11 cellular contexts compared by ENCODE assay signal in the genomic region with DNA sequence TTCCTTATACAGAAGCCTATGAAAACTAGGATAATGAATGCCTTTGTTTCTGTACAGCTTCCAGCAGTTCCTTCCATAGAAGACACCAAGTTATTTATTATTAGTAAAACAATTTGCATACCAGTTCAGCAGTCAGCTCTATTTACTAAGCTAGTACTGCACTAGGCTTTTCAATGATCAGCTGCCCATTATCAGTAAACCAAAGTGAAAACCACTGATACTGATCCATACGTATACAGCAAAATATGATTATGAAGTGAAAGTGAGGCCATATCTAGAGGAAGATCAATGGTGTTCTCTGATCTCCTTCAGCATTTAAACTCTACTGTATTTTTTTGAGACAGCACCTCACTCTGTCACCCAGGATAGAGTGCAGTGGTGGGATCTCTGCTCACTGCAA. TPM values are rescaled to one million over a fixed set of nuclear protein-coding genes. Genes with fewer than 3 reads are reported as not detected.
DNase-seq lines count a peak whose midpoint lies in the region; ATAC-seq and TF ChIP-seq lines count a peak whose summit lies in the region.
"Had no signal": no experiment of that assay in that cellular context is flagged by ENCODE, and none has a peak within 500 bp of the region (broad histone marks: within the 10 kb centered on the region; RNA-seq: fewer than 3 reads in every experiment).

No MANE protein-coding gene starts in this region.

- no peak overlapping the region for H2BK5ac ChIP-seq in mesenchymal stem cell (ENCODE audit: low read depth, low read length, poor library complexity, severe bottlenecking)

- CTCF ChIA-PET in A673 (lab: Charles Lee) = no interaction called here

- H2AK5ac ChIP-seq in mesenchymal stem cell (ENCODE audit: low read length, severe bottlenecking) = no peak overlapping the region

- H2BK120ac ChIP-seq in mesenchymal stem cell (ENCODE audit: low read depth, low read length) = no peak overlapping the region

- H3K27ac Mint-ChIP-seq in IgD-negative memory B cell = peak overlapping the region in 2 of 3 donors; percentile 4 to 17

- peak overlapping the region; percentile 98 for H3K9ac ChIP-seq in mesenchymal stem cell (ENCODE audit: low read length)
- no peak overlapping the region for H3K9ac ChIP-seq in colonic mucosa (ENCODE audit: low read depth in 2 of 2, low read length in 2 of 2)
- H3K9ac ChIP-seq: parathyroid adenoma had no signal

- peaks cover 67% of the 10 kb centered on the region for H3K36me3 ChIP-seq in A673 (ENCODE audit: insufficient read depth, low read length, poor library complexity, severe bottlenecking)
- peaks cover 59% of the 10 kb centered on the region for H3K36me3 ChIP-seq in brain microvascular endothelial cell (replicated peaks)
- H3K36me3 ChIP-seq in mesenchymal stem cell (ENCODE audit: control insufficient read depth in 1 of 2, insufficient read depth in 2 of 2, low read depth in 1 of 2, low read length in 2 of 2) = peaks cover 16 to 63% of the 10 kb centered on the region in 2 experiments
- H3K36me3 ChIP-seq in colonic mucosa = peaks cover 29% of the 10 kb centered on the region

- no peak overlapping the region for H3K23ac ChIP-seq in mesenchymal stem cell (ENCODE audit: low read length in 2 of 2)

- intact Hi-C loops in A673 (cut with micrococcal nuclease; ENCODE audit: unreplicated experiment) = no loop called here
- intact Hi-C loops in colonic mucosa (cut with DNase I) = no loop called here

- peaks cover 1% of the 10 kb centered on the region for H3K36me3 Mint-ChIP-seq in IgD-negative memory B cell

- H2BK12ac ChIP-seq in mesenchymal stem cell (ENCODE audit: low read length in 2 of 2) = no peak overlapping the region

- H3K4me1 Mint-ChIP-seq in IgD-negative memory B cell = peaks cover 56 to 61% (median 61%) of the 10 kb centered on the region in 3 donors

- H4K91ac ChIP-seq in mesenchymal stem cell (ENCODE audit: low read length) = no peak overlapping the region

- H3K4me3 Mint-ChIP-seq in IgD-negative memory B cell = peak overlapping the region in 1 of 4 donors; percentile 84

- BruUV-seq in A673 (replicated peaks; lab: Mats Ljungman, UMichigan) = no TSS peak

- no peak overlapping the region for H3K4me2 ChIP-seq in mesenchymal stem cell (ENCODE audit: low read length, poor library complexity, severe bottlenecking)

- peak overlapping the region; percentile 99 for H3K4me3 ChIP-seq in A673 (ENCODE audit: low read depth, low read length, poor library complexity, severe bottlenecking)
- H3K4me3 ChIP-seq in brain microvascular endothelial cell (ENCODE audit: low read depth, low read length) = peak overlapping the region; percentile 83
- H3K4me3 ChIP-seq in mesenchymal stem cell (ENCODE audit: insufficient read depth in 1 of 2, low read depth in 1 of 2, low read length in 2 of 2) = peak overlapping the region in 1 of 2 experiments; percentile 89
- no peak overlapping the region for H3K4me3 ChIP-seq in colonic mucosa
- H3K4me3 ChIP-seq: SJSA1 had no signal

- no peak for ATAC-seq in GM21526 (IDR thresholded peaks at IDR 0.05; ENCODE audit: low FRiP score, unreplicated experiment)
- ATAC-seq in HG03457 (IDR thresholded peaks at IDR 0.05; ENCODE audit: unreplicated experiment) = no peak

- no peak overlapping the region for H3K4ac ChIP-seq in mesenchymal stem cell (ENCODE audit: low read depth in 1 of 2, low read length in 2 of 2)

- H3K9me3 Mint-ChIP-seq in IgD-negative memory B cell = no peaks in the 10 kb centered on the region

- H3K14ac ChIP-seq in mesenchymal stem cell (ENCODE audit: low read length in 2 of 2) = no peak overlapping the region

- H3K4me1 ChIP-seq in A673 (ENCODE audit: insufficient read depth, low read length, poor library complexity, severe bottlenecking) (peaks cover 67% of the 10 kb centered on the region), mesenchymal stem cell (ENCODE audit: control insufficient read depth, insufficient read depth, low read depth, low read length) (peaks cover 9% of the 10 kb centered on the region), colonic mucosa (peaks cover 24% of the 10 kb centered on the region)

- DNase-seq in A673 (ENCODE audit: low spot score) (no peak), brain microvascular endothelial cell (no peak), mesenchymal stem cell (no peak), NCI-H2107 treated with DMSO at 0.1 percent for 48 hours (lab: John Stamatoyannopoulos, UW; ENCODE audit: unreplicated experiment) (no peak), colonic mucosa (no peak)
- DNase-seq: NCI-H510A treated with DMSO at 0.1 percent for 48 hours had no signal

- no peak overlapping the region for H2AFZ ChIP-seq in mesenchymal stem cell (ENCODE audit: low read depth, low read length)
- H2AFZ ChIP-seq: parathyroid adenoma had no signal

- H2BK15ac ChIP-seq in mesenchymal stem cell (ENCODE audit: low read depth, poor library complexity, severe bottlenecking) = no peak overlapping the region

- H4K8ac ChIP-seq in mesenchymal stem cell (ENCODE audit: low read length) = no peak overlapping the region

- peaks cover 6% of the 10 kb centered on the region for H3K79me1 ChIP-seq in mesenchymal stem cell (replicated peaks; ENCODE audit: low read length, poor library complexity, severe bottlenecking)

- no CpG with 5 or more reads among the region's 1 CpG for WGBS in mesenchymal stem cell

- H3K9me3 ChIP-seq in A673 (ENCODE audit: low read depth, low read length, poor library complexity, severe bottlenecking) (no peaks in the 10 kb centered on the region), mesenchymal stem cell (ENCODE audit: control insufficient read depth, low read length) (no peaks in the 10 kb centered on the region), colonic mucosa (no peaks in the 10 kb centered on the region)
- H3K9me3 ChIP-seq: SJSA1 had no signal

- in situ Hi-C loops in brain microvascular endothelial cell (cut with HindIII; ENCODE audit: low pct_ligation_motif_present, low sequenced_read_pairs) = no loop called here

- POLR2A ChIA-PET in A673 (lab: Charles Lee; ENCODE audit: low non-redundant PET) = interaction anchor here (1.1 kb wide), 1 partner anchor 8 kb away, joined by 5 read pairs; no protein-coding TSS in a partner anchor

- H3K27me3 ChIP-seq in A673 (replicated peaks; ENCODE audit: insufficient read depth, low read depth, low read length, poor library complexity) (no peaks in the 10 kb centered on the region), brain microvascular endothelial cell (replicated peaks) (no peaks in the 10 kb centered on the region), mesenchymal stem cell (ENCODE audit: control insufficient read depth in 1 of 2, insufficient read depth in 1 of 2, low read length in 2 of 2) (no peaks in the 10 kb centered on the region), colonic mucosa (no peaks in the 10 kb centered on the region)
- H3K27me3 ChIP-seq: SJSA1 had no signal

- TF ChIP-seq CTCF in A673 (conservative IDR thresholded peaks at IDR 0.05; ENCODE audit: low read depth, low read length) = no peak
- no peak for TF ChIP-seq CTCF in brain microvascular endothelial cell (IDR thresholded peaks at IDR 0.05; ENCODE audit: low read depth, low read length, missing control alignments)
- TF ChIP-seq CTCF in colonic mucosa (IDR thresholded peaks at IDR 0.05) = no peak

- no peak overlapping the region for H3K18ac ChIP-seq in mesenchymal stem cell (ENCODE audit: low read depth in 1 of 2, low read length in 2 of 2)

- H3K27me3 Mint-ChIP-seq in IgD-negative memory B cell = peaks cover 2% of the 10 kb centered on the region

- H3K27ac ChIP-seq in A673 (ENCODE audit: low read depth, low read length, poor library complexity, severe bottlenecking) = peak overlapping the region; percentile 9
- H3K27ac ChIP-seq in brain microvascular endothelial cell = no peak overlapping the region
- H3K27ac ChIP-seq in mesenchymal stem cell (ENCODE audit: low read length, poor library complexity, severe bottlenecking) = no peak overlapping the region
- no peak overlapping the region for H3K27ac ChIP-seq in colonic mucosa
- H3K27ac ChIP-seq: SJSA1 had no signal

RNA-seq across cellular contexts. Expression of a gene that starts 3.2 kb away (rescaled TPM):
- total RNA-seq in A673 (2021) = 1,957 and 1,963 TPM in 2 replicates
- 2,561 TPM for polyA plus RNA-seq in IgD-negative memory B cell
- polyA plus RNA-seq in mesenchymal stem cell (2013, experiment 1 of 2) = 4,121 TPM
- polyA plus RNA-seq in mesenchymal stem cell (2013, experiment 2 of 2) = 4,163 TPM
- total RNA-seq in colonic mucosa = 1,000 to 10,000 TPM; 2,667 to 4,562 TPM
